In genomic region chr11:119673389-119674336, GRCh38 we compare ENCODE assay signal across 8 cellular contexts. TPM values are rescaled to one million over a fixed set of nuclear protein-coding genes. Genes with fewer than 3 reads are reported as not detected.
DNase-seq lines count a peak whose midpoint lies in the region; ATAC-seq lines count a peak whose summit lies in the region.

No MANE protein-coding gene starts in this region.

- ATAC-seq in HG03025 (IDR thresholded peaks at IDR 0.05; ENCODE audit: low FRiP score, unreplicated experiment) (peak; percentile 69), left lobe of liver (peak; percentile 84)

- peak; percentile 8 for DNase-seq in activated naive CD4-positive, alpha-beta T cell treated with Interleukin-2 at 50 U/mL for 16 hours
- DNase-seq in activated naive CD4-positive, alpha-beta T cell (lab: John Stamatoyannopoulos, UW), result no peak
- DNase-seq in SKM-1 treated with dmso at 0.1 percent for 144 hours (lab: John Stamatoyannopoulos, UW; ENCODE audit: unreplicated experiment), result peak; percentile 72
- peak; percentile 56 for DNase-seq in left lobe of liver (ENCODE audit: low spot score)
- no peak for DNase-seq in NCI-H345 (lab: John Stamatoyannopoulos, UW)
- no peak for DNase-seq in NCI-H510A treated with DMSO at 0.1 percent for 48 hours (lab: John Stamatoyannopoulos, UW)
- no peak for DNase-seq in LoVo (ENCODE audit: low spot score)

RNA-seq across cellular contexts. Expression of gene NECTIN1, which starts 55.3 kb away (rescaled TPM):
- total RNA-seq in left lobe of liver, result 6.5 TPM

Comparison
In these comparisons a context has a peak if more than half of its experiments do, and no peak if none do; other contexts are left out.
1. DNase-seq: peak in activated naive CD4-positive, alpha-beta T cell treated with Interleukin-2 at 50 U/mL for 16 hours (single experiment), SKM-1 treated with dmso at 0.1 percent for 144 hours (single experiment) and left lobe of liver (single experiment); none in activated naive CD4-positive, alpha-beta T cell (0 of 4), NCI-H345 (single experiment), NCI-H510A treated with DMSO at 0.1 percent for 48 hours (single experiment) and LoVo (single experiment).